ENCODE assay signal across 8 cellular contexts in the genomic region with DNA sequence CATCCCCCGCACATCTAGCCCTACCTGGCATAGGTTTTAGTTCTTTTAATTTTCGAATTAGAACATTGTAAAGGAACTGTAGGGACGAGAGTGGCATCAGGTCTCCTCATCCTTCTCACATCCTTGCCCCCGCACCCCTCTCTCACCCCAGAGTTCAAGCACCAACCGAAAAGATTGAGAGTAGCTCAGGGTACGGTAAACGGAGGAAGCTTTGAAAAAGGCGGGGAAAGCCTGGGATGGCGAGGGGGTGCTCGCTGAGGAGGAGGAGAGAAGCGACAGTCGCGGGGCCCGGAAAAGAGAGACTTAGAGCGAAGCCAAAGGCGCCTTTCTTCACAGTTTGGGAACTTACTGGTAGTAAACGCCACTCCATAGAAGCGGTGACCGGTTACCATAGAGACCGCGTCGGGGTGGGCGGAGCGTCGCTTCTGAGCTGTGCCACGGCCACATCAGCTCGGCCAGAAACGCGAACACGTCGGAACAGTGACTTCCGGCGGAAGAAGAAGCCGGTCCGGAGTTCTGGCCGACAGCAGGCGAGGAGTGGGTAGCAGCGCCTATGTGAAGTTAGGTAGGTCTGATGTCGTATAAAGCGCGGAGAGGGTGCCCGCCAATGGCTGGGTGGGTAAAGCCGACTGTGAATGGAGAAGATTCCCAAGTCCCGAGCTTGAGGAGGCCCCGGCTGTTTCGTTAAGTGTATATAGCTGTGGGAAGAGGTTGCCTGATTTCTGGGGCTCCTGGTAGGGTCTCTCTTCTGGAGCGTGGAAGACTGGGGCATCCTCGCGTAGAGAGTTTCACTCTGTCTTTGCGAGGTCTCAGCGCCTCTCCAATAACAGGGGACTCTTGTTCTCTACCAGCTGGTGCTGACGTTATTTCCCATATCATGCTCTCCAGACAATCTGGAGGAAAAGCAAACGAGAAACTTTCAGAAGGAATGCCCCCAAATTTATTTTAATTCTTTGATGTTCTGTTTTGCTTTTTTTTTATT. TPM values are rescaled to one million over a fixed set of nuclear protein-coding genes. Genes with fewer than 3 reads are reported as not detected.
A peak's percentile ranks its signal among the peaks of the same experiment; 100 is the strongest.
DNase-seq lines count a peak whose midpoint lies in the region; ATAC-seq, FAIRE-seq and TF ChIP-seq lines count a peak whose summit lies in the region.

A gene with protein sequence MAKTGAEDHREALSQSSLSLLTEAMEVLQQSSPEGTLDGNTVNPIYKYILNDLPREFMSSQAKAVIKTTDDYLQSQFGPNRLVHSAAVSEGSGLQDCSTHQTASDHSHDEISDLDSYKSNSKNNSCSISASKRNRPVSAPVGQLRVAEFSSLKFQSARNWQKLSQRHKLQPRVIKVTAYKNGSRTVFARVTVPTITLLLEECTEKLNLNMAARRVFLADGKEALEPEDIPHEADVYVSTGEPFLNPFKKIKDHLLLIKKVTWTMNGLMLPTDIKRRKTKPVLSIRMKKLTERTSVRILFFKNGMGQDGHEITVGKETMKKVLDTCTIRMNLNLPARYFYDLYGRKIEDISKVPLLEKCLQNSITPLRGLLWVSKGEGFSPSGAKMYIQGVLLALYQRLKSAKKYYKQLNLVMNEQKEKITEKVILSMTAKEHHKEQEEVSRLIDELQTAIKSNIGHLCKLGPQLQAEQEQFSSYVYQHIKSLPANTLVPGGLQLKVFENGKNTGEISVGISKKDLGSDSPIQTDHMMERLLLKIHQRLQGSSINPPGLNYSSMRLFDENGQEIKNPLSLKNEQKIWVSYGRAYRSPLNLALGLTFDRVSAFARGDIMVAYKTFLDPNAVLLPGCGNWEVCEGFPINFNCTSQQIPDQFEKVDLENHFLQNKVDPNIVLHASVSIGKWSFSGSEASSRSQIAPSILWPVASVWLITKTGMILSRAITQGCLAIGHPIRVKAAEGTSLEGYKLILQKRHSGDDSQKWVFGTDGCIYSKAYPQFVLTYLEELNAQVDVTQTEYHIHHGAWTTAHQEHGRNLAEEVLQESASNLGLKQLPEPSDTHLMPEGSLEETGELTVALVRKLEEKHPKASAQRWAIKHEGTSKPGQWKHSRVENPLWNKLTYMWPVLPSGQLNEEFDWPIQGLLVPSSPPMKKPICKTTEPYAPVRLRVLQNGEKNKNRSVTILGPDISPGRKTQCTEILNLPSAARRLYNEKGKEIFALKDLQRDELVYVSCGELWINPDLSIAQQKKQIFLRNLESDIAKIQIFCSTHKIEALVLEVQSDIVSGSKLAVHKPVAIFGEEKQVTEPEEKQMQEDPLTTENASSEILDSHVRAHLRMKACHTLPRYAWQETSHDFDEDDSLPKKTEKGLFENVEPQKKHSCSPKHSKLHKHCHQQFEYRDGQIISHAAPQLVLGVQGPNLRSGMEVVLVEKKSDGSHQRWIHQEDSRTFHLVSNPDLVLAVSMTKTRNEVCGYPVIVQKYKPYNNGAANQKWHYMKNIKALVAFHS (N-terminal part only) (minus strand): TSS at position 392 of the 982 bp plus-strand sequence. CDS start 41,459 bp downstream, outside the sequence.
A gene with protein sequence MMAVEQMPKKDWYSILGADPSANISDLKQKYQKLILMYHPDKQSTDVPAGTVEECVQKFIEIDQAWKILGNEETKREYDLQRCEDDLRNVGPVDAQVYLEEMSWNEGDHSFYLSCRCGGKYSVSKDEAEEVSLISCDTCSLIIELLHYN (plus strand): TSS at position 513 of the 982 bp plus-strand sequence. CDS start 889 bp downstream, outside the sequence.

- DNase-seq in NCI-H1694 (lab: John Stamatoyannopoulos, UW) = peak; percentile 96
- DNase-seq in right atrium auricular region (ENCODE audit: low spot score) = peak; percentile 90
- peak; percentile 87 for DNase-seq in prostate gland (ENCODE audit: low spot score)
- DNase-seq in urothelium cell line (ENCODE audit: low spot score) = peak; percentile 87

- peak; percentile 25 for TF ChIP-seq POLR2A in prostate gland (IDR thresholded peaks at IDR 0.05)

- H3K9me3 ChIP-seq in right atrium auricular region = no peaks in the 10 kb centered on the region
- H3K9me3 ChIP-seq in prostate gland = no peaks in the 10 kb centered on the region

- peaks cover 20% of the 10 kb centered on the region for H3K4me1 Mint-ChIP-seq in T-helper 1 cell treated with Interleukin-12 subunit alpha and Interleukin-12 subunit beta and Interleukin-4 antibody, amounts not matched to agents 30 μg/mL and 1 μg/mL, for 36 hours (ENCODE audit: low read depth)

- H3K27me3 ChIP-seq in right atrium auricular region = no peaks in the 10 kb centered on the region
- no peaks in the 10 kb centered on the region for H3K27me3 ChIP-seq in prostate gland (replicated peaks; ENCODE audit: insufficient read depth)

- WGBS in prostate gland = under 1% methylated on average over 53 of the region's 53 CpGs

- H3K27ac ChIP-seq in angular gyrus (ENCODE audit: low read depth, low read length) = peak within 1 kb of the TSS; percentile 65
- H3K27ac ChIP-seq in right atrium auricular region = peak within 1 kb of the TSS; percentile 49 to 78
- H3K27ac ChIP-seq in prostate gland = peak within 1 kb of the TSS; percentile 22 to 73

- peak within 1 kb of the TSS; percentile 99 for H3K4me3 Mint-ChIP-seq in T-helper 1 cell treated with Interleukin-12 subunit alpha and Interleukin-12 subunit beta and Interleukin-4 antibody, amounts not matched to agents 30 μg/mL and 1 μg/mL, for 36 hours

- H3K27me3 Mint-ChIP-seq in T-helper 1 cell treated with Interleukin-12 subunit alpha and Interleukin-12 subunit beta and Interleukin-4 antibody, amounts not matched to agents 30 μg/mL and 1 μg/mL, for 36 hours (ENCODE audit: low read depth) = peaks cover 16% of the 10 kb centered on the region

- peaks cover 2% of the 10 kb centered on the region for H3K36me3 Mint-ChIP-seq in T-helper 1 cell treated with Interleukin-12 subunit alpha and Interleukin-12 subunit beta and Interleukin-4 antibody, amounts not matched to agents 30 μg/mL and 1 μg/mL, for 36 hours (ENCODE audit: low read depth)

- peaks cover 0 to 13% of the 10 kb centered on the region in 2 donors for H3K4me1 ChIP-seq in right atrium auricular region
- no peaks in the 10 kb centered on the region for H3K4me1 ChIP-seq in prostate gland (replicated peaks)

- H3K36me3 ChIP-seq in right atrium auricular region (no peaks in the 10 kb centered on the region), prostate gland (no peaks in the 10 kb centered on the region)

- H3K4me3 ChIP-seq in right atrium auricular region = peak within 1 kb of the TSS; percentile 57 to 81
- peak within 1 kb of the TSS; percentile 51 to 60 for H3K4me3 ChIP-seq in prostate gland

- TF ChIP-seq CTCF in right atrium auricular region (IDR thresholded peaks at IDR 0.05) (no peak), prostate gland (IDR thresholded peaks at IDR 0.05) (no peak)

- H3K27ac Mint-ChIP-seq in T-helper 1 cell treated with Interleukin-12 subunit alpha and Interleukin-12 subunit beta and Interleukin-4 antibody, amounts not matched to agents 30 μg/mL and 1 μg/mL, for 36 hours = peak within 1 kb of the TSS; percentile 96

- intact Hi-C loops in prostate gland (cut with DNase I) = no loop called here

- H3K9me3 Mint-ChIP-seq in T-helper 1 cell treated with Interleukin-12 subunit alpha and Interleukin-12 subunit beta and Interleukin-4 antibody, amounts not matched to agents 30 μg/mL and 1 μg/mL, for 36 hours = no peaks in the 10 kb centered on the region

- FAIRE-seq in urothelium cell line (lab: Jason Lieb, UNC) = peak; percentile 95

- ATAC-seq in GM18498 (IDR thresholded peaks at IDR 0.05; ENCODE audit: unreplicated experiment) = peak; percentile 100
- peak; percentile 99 for ATAC-seq in HG02885 (IDR thresholded peaks at IDR 0.05; ENCODE audit: poor library complexity, unreplicated experiment)

RNA-seq across cellular contexts. Expression of the first gene that starts in this region (rescaled TPM):
- total RNA-seq in right atrium auricular region (under 1 TPM; 0.15 to 0.24 TPM), prostate gland (1 to 10 TPM in 1 of 2 donors, under 1 TPM in 1; 0.36 to 2.5 TPM)

RNA-seq across cellular contexts. Expression of the second gene that starts in this region (rescaled TPM):
- total RNA-seq in right atrium auricular region (1 to 10 TPM; 9.9 to 10.0 TPM), prostate gland (10 to 100 TPM in 1 of 2 donors, 1 to 10 TPM in 1; 8.8 to 23.2 TPM)

Comparison
In these comparisons a context has a peak if more than half of its experiments do, and no peak if none do; other contexts are left out.
1. Peak in every context shown above with its lines: DNase-seq, ATAC-seq, H3K4me3 ChIP-seq and H3K27ac ChIP-seq.